In the genomic region with DNA sequence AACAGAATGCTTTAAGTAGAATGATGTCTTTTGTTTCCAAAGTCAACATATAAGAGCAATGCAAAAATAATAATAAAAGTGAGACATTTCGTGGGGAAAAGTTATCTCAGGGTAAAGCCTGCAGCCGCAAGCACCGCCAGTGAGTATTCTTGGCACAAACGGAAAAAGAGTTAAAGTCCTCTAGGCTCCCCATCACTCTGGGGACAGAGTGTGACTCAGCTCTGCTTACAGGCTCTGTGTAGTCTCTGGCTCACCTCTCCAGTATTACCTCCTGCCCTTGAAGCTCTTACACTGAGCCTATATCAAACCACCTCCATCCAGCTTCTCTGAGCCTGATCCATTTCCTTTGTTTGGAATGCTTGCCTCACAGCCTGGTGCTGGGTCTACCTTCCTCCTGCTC, we compare ENCODE assay signal across 1 cellular context.
TF ChIP-seq lines count a peak whose summit lies in the region.

No MANE protein-coding gene starts in this region.

TF ChIP-seq in GM23338, 12 proteins besides CTCF, POLR2A, EP300 and RAD21 (continued from another document):
- TF ChIP-seq, protein P1, sequence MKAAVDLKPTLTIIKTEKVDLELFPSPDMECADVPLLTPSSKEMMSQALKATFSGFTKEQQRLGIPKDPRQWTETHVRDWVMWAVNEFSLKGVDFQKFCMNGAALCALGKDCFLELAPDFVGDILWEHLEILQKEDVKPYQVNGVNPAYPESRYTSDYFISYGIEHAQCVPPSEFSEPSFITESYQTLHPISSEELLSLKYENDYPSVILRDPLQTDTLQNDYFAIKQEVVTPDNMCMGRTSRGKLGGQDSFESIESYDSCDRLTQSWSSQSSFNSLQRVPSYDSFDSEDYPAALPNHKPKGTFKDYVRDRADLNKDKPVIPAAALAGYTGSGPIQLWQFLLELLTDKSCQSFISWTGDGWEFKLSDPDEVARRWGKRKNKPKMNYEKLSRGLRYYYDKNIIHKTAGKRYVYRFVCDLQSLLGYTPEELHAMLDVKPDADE (IDR thresholded peaks at IDR 0.05), result no peak
- TF ChIP-seq EZH2phosphoT487 (IDR thresholded peaks at IDR 0.05; ENCODE audit: unreplicated experiment) (no peak), NANOG (IDR thresholded peaks at IDR 0.05; ENCODE audit: borderline replicate concordance) (no peak), STAT1 (IDR thresholded peaks at IDR 0.05; ENCODE audit: unreplicated experiment) (no peak), JUNB (IDR thresholded peaks at IDR 0.05; ENCODE audit: unreplicated experiment) (no peak), POLR2AphosphoS5 (IDR thresholded peaks at IDR 0.05; ENCODE audit: low read depth) (no peak), ZNF331 (CRISPR knock-in tag; IDR thresholded peaks at IDR 0.05; ENCODE audit: low read depth) (no peak), ZNF114 (CRISPR knock-in tag; IDR thresholded peaks at IDR 0.05) (no peak), EZH2 (IDR thresholded peaks at IDR 0.05; ENCODE audit: low read depth, unreplicated experiment) (no peak)
- TF ChIP-seq, protein P2, sequence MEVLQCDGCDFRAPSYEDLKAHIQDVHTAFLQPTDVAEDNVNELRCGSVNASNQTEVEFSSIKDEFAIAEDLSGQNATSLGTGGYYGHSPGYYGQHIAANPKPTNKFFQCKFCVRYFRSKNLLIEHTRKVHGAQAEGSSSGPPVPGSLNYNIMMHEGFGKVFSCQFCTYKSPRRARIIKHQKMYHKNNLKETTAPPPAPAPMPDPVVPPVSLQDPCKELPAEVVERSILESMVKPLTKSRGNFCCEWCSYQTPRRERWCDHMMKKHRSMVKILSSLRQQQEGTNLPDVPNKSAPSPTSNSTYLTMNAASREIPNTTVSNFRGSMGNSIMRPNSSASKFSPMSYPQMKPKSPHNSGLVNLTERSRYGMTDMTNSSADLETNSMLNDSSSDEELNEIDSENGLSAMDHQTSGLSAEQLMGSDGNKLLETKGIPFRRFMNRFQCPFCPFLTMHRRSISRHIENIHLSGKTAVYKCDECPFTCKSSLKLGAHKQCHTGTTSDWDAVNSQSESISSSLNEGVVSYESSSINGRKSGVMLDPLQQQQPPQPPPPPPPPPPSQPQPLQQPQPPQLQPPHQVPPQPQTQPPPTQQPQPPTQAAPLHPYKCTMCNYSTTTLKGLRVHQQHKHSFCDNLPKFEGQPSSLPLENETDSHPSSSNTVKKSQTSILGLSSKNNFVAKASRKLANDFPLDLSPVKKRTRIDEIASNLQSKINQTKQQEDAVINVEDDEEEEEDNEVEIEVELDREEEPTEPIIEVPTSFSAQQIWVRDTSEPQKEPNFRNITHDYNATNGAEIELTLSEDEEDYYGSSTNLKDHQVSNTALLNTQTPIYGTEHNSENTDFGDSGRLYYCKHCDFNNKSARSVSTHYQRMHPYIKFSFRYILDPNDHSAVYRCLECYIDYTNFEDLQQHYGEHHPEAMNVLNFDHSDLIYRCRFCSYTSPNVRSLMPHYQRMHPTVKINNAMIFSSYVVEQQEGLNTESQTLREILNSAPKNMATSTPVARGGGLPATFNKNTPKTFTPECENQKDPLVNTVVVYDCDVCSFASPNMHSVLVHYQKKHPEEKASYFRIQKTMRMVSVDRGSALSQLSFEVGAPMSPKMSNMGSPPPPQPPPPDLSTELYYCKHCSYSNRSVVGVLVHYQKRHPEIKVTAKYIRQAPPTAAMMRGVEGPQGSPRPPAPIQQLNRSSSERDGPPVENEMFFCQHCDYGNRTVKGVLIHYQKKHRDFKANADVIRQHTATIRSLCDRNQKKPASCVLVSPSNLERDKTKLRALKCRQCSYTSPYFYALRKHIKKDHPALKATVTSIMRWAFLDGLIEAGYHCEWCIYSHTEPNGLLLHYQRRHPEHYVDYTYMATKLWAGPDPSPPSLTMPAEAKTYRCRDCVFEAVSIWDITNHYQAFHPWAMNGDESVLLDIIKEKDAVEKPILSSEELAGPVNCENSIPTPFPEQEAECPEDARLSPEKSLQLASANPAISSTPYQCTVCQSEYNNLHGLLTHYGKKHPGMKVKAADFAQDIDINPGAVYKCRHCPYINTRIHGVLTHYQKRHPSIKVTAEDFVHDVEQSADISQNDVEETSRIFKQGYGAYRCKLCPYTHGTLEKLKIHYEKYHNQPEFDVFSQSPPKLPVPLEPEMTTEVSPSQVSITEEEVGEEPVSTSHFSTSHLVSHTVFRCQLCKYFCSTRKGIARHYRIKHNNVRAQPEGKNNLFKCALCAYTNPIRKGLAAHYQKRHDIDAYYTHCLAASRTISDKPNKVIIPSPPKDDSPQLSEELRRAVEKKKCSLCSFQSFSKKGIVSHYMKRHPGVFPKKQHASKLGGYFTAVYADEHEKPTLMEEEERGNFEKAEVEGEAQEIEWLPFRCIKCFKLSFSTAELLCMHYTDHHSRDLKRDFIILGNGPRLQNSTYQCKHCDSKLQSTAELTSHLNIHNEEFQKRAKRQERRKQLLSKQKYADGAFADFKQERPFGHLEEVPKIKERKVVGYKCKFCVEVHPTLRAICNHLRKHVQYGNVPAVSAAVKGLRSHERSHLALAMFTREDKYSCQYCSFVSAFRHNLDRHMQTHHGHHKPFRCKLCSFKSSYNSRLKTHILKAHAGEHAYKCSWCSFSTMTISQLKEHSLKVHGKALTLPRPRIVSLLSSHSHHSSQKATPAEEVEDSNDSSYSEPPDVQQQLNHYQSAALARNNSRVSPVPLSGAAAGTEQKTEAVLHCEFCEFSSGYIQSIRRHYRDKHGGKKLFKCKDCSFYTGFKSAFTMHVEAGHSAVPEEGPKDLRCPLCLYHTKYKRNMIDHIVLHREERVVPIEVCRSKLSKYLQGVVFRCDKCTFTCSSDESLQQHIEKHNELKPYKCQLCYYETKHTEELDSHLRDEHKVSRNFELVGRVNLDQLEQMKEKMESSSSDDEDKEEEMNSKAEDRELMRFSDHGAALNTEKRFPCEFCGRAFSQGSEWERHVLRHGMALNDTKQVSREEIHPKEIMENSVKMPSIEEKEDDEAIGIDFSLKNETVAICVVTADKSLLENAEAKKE (CRISPR knock-in tag; IDR thresholded peaks at IDR 0.05), result no peak
- TF ChIP-seq, protein P3, sequence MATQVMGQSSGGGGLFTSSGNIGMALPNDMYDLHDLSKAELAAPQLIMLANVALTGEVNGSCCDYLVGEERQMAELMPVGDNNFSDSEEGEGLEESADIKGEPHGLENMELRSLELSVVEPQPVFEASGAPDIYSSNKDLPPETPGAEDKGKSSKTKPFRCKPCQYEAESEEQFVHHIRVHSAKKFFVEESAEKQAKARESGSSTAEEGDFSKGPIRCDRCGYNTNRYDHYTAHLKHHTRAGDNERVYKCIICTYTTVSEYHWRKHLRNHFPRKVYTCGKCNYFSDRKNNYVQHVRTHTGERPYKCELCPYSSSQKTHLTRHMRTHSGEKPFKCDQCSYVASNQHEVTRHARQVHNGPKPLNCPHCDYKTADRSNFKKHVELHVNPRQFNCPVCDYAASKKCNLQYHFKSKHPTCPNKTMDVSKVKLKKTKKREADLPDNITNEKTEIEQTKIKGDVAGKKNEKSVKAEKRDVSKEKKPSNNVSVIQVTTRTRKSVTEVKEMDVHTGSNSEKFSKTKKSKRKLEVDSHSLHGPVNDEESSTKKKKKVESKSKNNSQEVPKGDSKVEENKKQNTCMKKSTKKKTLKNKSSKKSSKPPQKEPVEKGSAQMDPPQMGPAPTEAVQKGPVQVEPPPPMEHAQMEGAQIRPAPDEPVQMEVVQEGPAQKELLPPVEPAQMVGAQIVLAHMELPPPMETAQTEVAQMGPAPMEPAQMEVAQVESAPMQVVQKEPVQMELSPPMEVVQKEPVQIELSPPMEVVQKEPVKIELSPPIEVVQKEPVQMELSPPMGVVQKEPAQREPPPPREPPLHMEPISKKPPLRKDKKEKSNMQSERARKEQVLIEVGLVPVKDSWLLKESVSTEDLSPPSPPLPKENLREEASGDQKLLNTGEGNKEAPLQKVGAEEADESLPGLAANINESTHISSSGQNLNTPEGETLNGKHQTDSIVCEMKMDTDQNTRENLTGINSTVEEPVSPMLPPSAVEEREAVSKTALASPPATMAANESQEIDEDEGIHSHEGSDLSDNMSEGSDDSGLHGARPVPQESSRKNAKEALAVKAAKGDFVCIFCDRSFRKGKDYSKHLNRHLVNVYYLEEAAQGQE (IDR thresholded peaks at IDR 0.05; ENCODE audit: unreplicated experiment), result no peak
